ENCODE assay signal across 22 cellular contexts in genomic region chr1:230081751-230082150, GRCh38. TPM values are rescaled to one million over a fixed set of nuclear protein-coding genes. Genes with fewer than 3 reads are reported as not detected.
DNase-seq lines count a peak whose midpoint lies in the region; ATAC-seq lines count a peak whose summit lies in the region.
"Had no signal": no experiment of that assay in that cellular context is flagged by ENCODE, and none has a peak within 500 bp of the region (broad histone marks: within the 10 kb centered on the region; RNA-seq: fewer than 3 reads in every experiment).

No MANE protein-coding gene starts in this region.

- H3K27ac Mint-ChIP-seq in activated naive CD4-positive, alpha-beta T cell treated with anti-CD3 and anti-CD28 coated beads, Interleukin-2, amount 50 U/mL, for 24 hours = peak overlapping the region; percentile 49
- H3K27ac Mint-ChIP-seq in activated naive CD4-positive, alpha-beta T cell treated with anti-CD3 and anti-CD28 coated beads, Interleukin-2, amount 10 ng/mL, durations not matched to agents 7 days and 5 days = no peak overlapping the region
- peak overlapping the region; percentile 35 for H3K27ac Mint-ChIP-seq in activated naive CD8-positive, alpha-beta T cell treated with anti-CD3 and anti-CD28 coated beads for 36 hours
- H3K27ac Mint-ChIP-seq in memory B cell = peak overlapping the region; percentile 89
- peak overlapping the region; percentile 97 for H3K27ac Mint-ChIP-seq in stimulated activated naive B cell treated with anti-CD40 and anti-IgM and Interleukin-4, amounts not matched to agents 10 μg/mL and 1 μg/mL and 100 μg/mL, for 72 hours

- CTCF ChIA-PET in activated naive CD4-positive, alpha-beta T cell treated with anti-CD3 and anti-CD28 coated beads, Interleukin-2, amount 10 ng/mL, durations not matched to agents 7 days and 5 days (lab: Charles Lee) = interaction anchor here (1.5 kb wide), 1 partner anchor 22 kb away, joined by 3 read pairs; no protein-coding TSS in a partner anchor

- H3K4me3 Mint-ChIP-seq in activated naive CD4-positive, alpha-beta T cell treated with anti-CD3 and anti-CD28 coated beads, Interleukin-2, amount 50 U/mL, for 24 hours = no peak overlapping the region
- no peak overlapping the region for H3K4me3 Mint-ChIP-seq in activated naive CD4-positive, alpha-beta T cell treated with anti-CD3 and anti-CD28 coated beads, Interleukin-2, amount 10 ng/mL, durations not matched to agents 7 days and 5 days
- no peak overlapping the region for H3K4me3 Mint-ChIP-seq in activated naive CD8-positive, alpha-beta T cell treated with anti-CD3 and anti-CD28 coated beads for 36 hours
- H3K4me3 Mint-ChIP-seq in memory B cell = no peak overlapping the region
- no peak overlapping the region for H3K4me3 Mint-ChIP-seq in stimulated activated naive B cell treated with anti-CD40 and anti-IgM and Interleukin-4, amounts not matched to agents 10 μg/mL and 1 μg/mL and 100 μg/mL, for 72 hours

- no peak for DNase-seq in activated naive CD4-positive, alpha-beta T cell treated with anti-CD3 and anti-CD28 coated beads, Interleukin-2, amount 10 ng/mL, durations not matched to agents 7 days and 5 days
- DNase-seq in activated naive CD8-positive, alpha-beta T cell treated with anti-CD3 and anti-CD28 coated beads for 36 hours = no peak
- DNase-seq in memory B cell (ENCODE audit: low spot score in 2 of 2) = no peak
- no peak for DNase-seq in stimulated activated naive B cell treated with anti-CD40 and anti-IgM and Interleukin-4, amounts not matched to agents 10 μg/mL and 1 μg/mL and 100 μg/mL, for 72 hours
- DNase-seq in OCI-M1 (lab: John Stamatoyannopoulos, UW) = no peak
- DNase-seq in NCI-H2029 treated with DMSO at 0.1 percent for 48 hours (lab: John Stamatoyannopoulos, UW) = no peak
- no peak for DNase-seq in GM19240 (ENCODE audit: insufficient read length, low spot score)
- DNase-seq: ACHN; activated CD4-positive, alpha-beta T cell treated with anti-CD3 and anti-CD28 coated beads, Interleukin-2, amount 50 U/mL, for 48 hours; activated naive CD4-positive, alpha-beta T cell; activated T-cell treated with anti-CD3 and anti-CD28 coated beads, Interleukin-2, amount 50 U/mL, for 1 hour; dermis blood vessel endothelial cell; EL; HCEC 1CT; NCI-H187; NCI-H526; occipital lobe; retina; RPMI8226; T-helper 2 cell had no signal

- H3K27me3 Mint-ChIP-seq in activated naive CD4-positive, alpha-beta T cell treated with anti-CD3 and anti-CD28 coated beads, Interleukin-2, amount 50 U/mL, for 24 hours = no peaks in the 10 kb centered on the region
- no peaks in the 10 kb centered on the region for H3K27me3 Mint-ChIP-seq in activated naive CD4-positive, alpha-beta T cell treated with anti-CD3 and anti-CD28 coated beads, Interleukin-2, amount 10 ng/mL, durations not matched to agents 7 days and 5 days
- H3K27me3 Mint-ChIP-seq in activated naive CD8-positive, alpha-beta T cell treated with anti-CD3 and anti-CD28 coated beads for 36 hours = peaks cover 9% of the 10 kb centered on the region
- H3K27me3 Mint-ChIP-seq in memory B cell = no peaks in the 10 kb centered on the region
- H3K27me3 Mint-ChIP-seq in stimulated activated naive B cell treated with anti-CD40 and anti-IgM and Interleukin-4, amounts not matched to agents 10 μg/mL and 1 μg/mL and 100 μg/mL, for 72 hours = peaks cover 0 to 5% of the 10 kb centered on the region in 2 donors

- peaks cover 6% of the 10 kb centered on the region for H3K9me3 Mint-ChIP-seq in activated naive CD4-positive, alpha-beta T cell treated with anti-CD3 and anti-CD28 coated beads, Interleukin-2, amount 50 U/mL, for 24 hours
- peaks cover 16% of the 10 kb centered on the region for H3K9me3 Mint-ChIP-seq in activated naive CD4-positive, alpha-beta T cell treated with anti-CD3 and anti-CD28 coated beads, Interleukin-2, amount 10 ng/mL, durations not matched to agents 7 days and 5 days
- H3K9me3 Mint-ChIP-seq in activated naive CD8-positive, alpha-beta T cell treated with anti-CD3 and anti-CD28 coated beads for 36 hours = peaks cover 10% of the 10 kb centered on the region
- peaks cover 8% of the 10 kb centered on the region for H3K9me3 Mint-ChIP-seq in memory B cell
- H3K9me3 Mint-ChIP-seq in stimulated activated naive B cell treated with anti-CD40 and anti-IgM and Interleukin-4, amounts not matched to agents 10 μg/mL and 1 μg/mL and 100 μg/mL, for 72 hours = peaks cover 10 to 12% of the 10 kb centered on the region in 2 donors

- no peak for ATAC-seq in memory B cell (ENCODE audit: low read depth)
- no peak for ATAC-seq in stimulated activated naive B cell treated with anti-CD40 and anti-IgM and Interleukin-4, amounts not matched to agents 10 μg/mL and 1 μg/mL and 100 μg/mL, for 72 hours (replicated peaks)
- ATAC-seq: HepG2 had no signal

- H3K4me1 Mint-ChIP-seq in activated naive CD4-positive, alpha-beta T cell treated with anti-CD3 and anti-CD28 coated beads, Interleukin-2, amount 50 U/mL, for 24 hours = peaks cover 65% of the 10 kb centered on the region
- H3K4me1 Mint-ChIP-seq in activated naive CD4-positive, alpha-beta T cell treated with anti-CD3 and anti-CD28 coated beads, Interleukin-2, amount 10 ng/mL, durations not matched to agents 7 days and 5 days = peaks cover 33% of the 10 kb centered on the region
- peaks cover 62% of the 10 kb centered on the region for H3K4me1 Mint-ChIP-seq in activated naive CD8-positive, alpha-beta T cell treated with anti-CD3 and anti-CD28 coated beads for 36 hours
- H3K4me1 Mint-ChIP-seq in memory B cell = peaks cover 32% of the 10 kb centered on the region
- peaks cover 55 to 70% of the 10 kb centered on the region in 2 donors for H3K4me1 Mint-ChIP-seq in stimulated activated naive B cell treated with anti-CD40 and anti-IgM and Interleukin-4, amounts not matched to agents 10 μg/mL and 1 μg/mL and 100 μg/mL, for 72 hours

- peaks cover 9% of the 10 kb centered on the region for H3K36me3 Mint-ChIP-seq in activated naive CD4-positive, alpha-beta T cell treated with anti-CD3 and anti-CD28 coated beads, Interleukin-2, amount 50 U/mL, for 24 hours
- peaks cover 12% of the 10 kb centered on the region for H3K36me3 Mint-ChIP-seq in activated naive CD4-positive, alpha-beta T cell treated with anti-CD3 and anti-CD28 coated beads, Interleukin-2, amount 10 ng/mL, durations not matched to agents 7 days and 5 days
- H3K36me3 Mint-ChIP-seq in activated naive CD8-positive, alpha-beta T cell treated with anti-CD3 and anti-CD28 coated beads for 36 hours = peaks cover 36% of the 10 kb centered on the region
- peaks cover 13% of the 10 kb centered on the region for H3K36me3 Mint-ChIP-seq in memory B cell
- H3K36me3 Mint-ChIP-seq in stimulated activated naive B cell treated with anti-CD40 and anti-IgM and Interleukin-4, amounts not matched to agents 10 μg/mL and 1 μg/mL and 100 μg/mL, for 72 hours = peaks cover 26 to 44% of the 10 kb centered on the region in 2 donors

RNA-seq across cellular contexts. Expression of gene GALNT2, which starts 14.7 kb away (rescaled TPM):
- 10 to 100 TPM; 46.5 to 48.2 TPM for total RNA-seq in activated naive CD8-positive, alpha-beta T cell treated with anti-CD3 and anti-CD28 coated beads for 36 hours
